2 cellular contexts compared by ENCODE assay signal in genomic region chr1:54337928-54338327, GRCh38.
TF ChIP-seq lines count a peak whose summit lies in the region.

No MANE protein-coding gene starts in this region.

TF ChIP-seq in IMR-90, 13 proteins besides CTCF, POLR2A, EP300 and RAD21:
- TF ChIP-seq NFE2L2 (IDR thresholded peaks at IDR 0.05; ENCODE audit: low read depth, low read length) (no peak), MXI1 (IDR thresholded peaks at IDR 0.05; ENCODE audit: borderline replicate concordance, low read depth, low read length) (no peak), MAZ (IDR thresholded peaks at IDR 0.05; ENCODE audit: borderline replicate concordance, low read depth, low read length) (no peak), BHLHE40 (IDR thresholded peaks at IDR 0.05; ENCODE audit: low read depth, low read length) (no peak), MAFK (IDR thresholded peaks at IDR 0.05; ENCODE audit: low read depth, low read length) (no peak)
- TF ChIP-seq, protein P1, sequence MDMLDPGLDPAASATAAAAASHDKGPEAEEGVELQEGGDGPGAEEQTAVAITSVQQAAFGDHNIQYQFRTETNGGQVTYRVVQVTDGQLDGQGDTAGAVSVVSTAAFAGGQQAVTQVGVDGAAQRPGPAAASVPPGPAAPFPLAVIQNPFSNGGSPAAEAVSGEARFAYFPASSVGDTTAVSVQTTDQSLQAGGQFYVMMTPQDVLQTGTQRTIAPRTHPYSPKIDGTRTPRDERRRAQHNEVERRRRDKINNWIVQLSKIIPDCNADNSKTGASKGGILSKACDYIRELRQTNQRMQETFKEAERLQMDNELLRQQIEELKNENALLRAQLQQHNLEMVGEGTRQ (IDR thresholded peaks at IDR 0.05; ENCODE audit: low read depth, low read length): no peak

TF ChIP-seq in GM12878, 131 proteins besides CTCF, POLR2A, EP300 and RAD21:
- no peak for TF ChIP-seq NBN (IDR thresholded peaks at IDR 0.05)
- TF ChIP-seq DPF2 (IDR thresholded peaks at IDR 0.05): no peak
- TF ChIP-seq MAX (IDR thresholded peaks at IDR 0.05; ENCODE audit: low read depth, low read length): no peak
- no peak for TF ChIP-seq NFXL1 (IDR thresholded peaks at IDR 0.05; ENCODE audit: borderline replicate concordance)
